ENCODE assay signal across 34 cellular contexts in genomic region chr2:163008642-163009041, GRCh38.
"Had no signal": no experiment of that assay in that cellular context is flagged by ENCODE, and none has a peak within 500 bp of the region (broad histone marks: within the 10 kb centered on the region; RNA-seq: fewer than 3 reads in every experiment).

No MANE protein-coding gene starts in this region.

- H3K27me3 ChIP-seq: MG63 had no signal

- H3K9me3 ChIP-seq: MG63 had no signal

- DNase-seq: Karpas-422, Kasumi-1, MG63, MV-4-11, NCI-H1048, NCI-H1092, NCI-H1092 treated with DMSO at 0.1 percent for 48 hours, NCI-H1105, NCI-H1105 treated with DMSO at 0.1 percent for 48 hours, NCI-H1417, NCI-H1417 treated with DMSO at 0.1 percent for 48 hours, NCI-H1436, NCI-H1436 treated with DMSO at 0.1 percent for 48 hours, NCI-H146, NCI-H1694, NCI-H1694 treated with DMSO at 0.1 percent for 48 hours, NCI-H187, NCI-H187 treated with DMSO at 0.1 percent for 48 hours, NCI-H1930, NCI-H2029, NCI-H2029 treated with DMSO at 0.1 percent for 48 hours, NCI-H2081, NCI-H2081 treated with DMSO at 0.1 percent for 48 hours, NCI-H2107, NCI-H2171, NCI-H2171 treated with DMSO at 0.1 percent for 48 hours, NCI-H2227 treated with DMSO at 0.1 percent for 48 hours, NCI-H226, NCI-H345, NCI-H446, NCI-H446 treated with DMSO at 0.1 percent for 48 hours, NCI-H510A, NCI-H510A treated with DMSO at 0.1 percent for 48 hours, NCI-H524 had no signal

- H3K36me3 ChIP-seq: MG63 had no signal

- H3K4me3 ChIP-seq: MG63 had no signal
